18 cellular contexts compared by ENCODE assay signal in the genomic region with DNA sequence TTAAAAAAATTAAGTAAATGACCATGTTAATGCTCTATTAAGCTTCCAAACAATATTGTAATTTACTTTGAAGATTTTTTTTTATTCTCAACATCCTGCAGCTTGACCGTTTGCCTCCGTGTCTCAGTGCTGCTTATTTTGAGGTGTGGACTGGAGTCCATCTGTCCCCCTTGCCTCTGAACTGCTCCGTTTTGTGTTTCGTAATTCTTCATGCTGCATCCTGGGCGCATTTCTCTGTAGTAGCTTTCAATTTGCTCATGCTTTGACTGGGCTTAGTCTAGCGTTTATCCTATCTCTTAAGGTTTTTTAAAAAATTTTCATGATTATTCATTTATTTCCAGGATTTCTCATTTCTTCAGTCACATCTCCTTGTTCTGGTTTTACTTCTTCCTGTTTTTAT. TPM values are rescaled to one million over a fixed set of nuclear protein-coding genes. Genes with fewer than 3 reads are reported as not detected.
DNase-seq lines count a peak whose midpoint lies in the region; ATAC-seq and TF ChIP-seq lines count a peak whose summit lies in the region.
"Had no signal": no experiment of that assay in that cellular context is flagged by ENCODE, and none has a peak within 500 bp of the region (broad histone marks: within the 10 kb centered on the region; RNA-seq: fewer than 3 reads in every experiment).

No MANE protein-coding gene starts in this region.

- peaks cover 2% of the 10 kb centered on the region for H3K79me1 ChIP-seq in mesenchymal stem cell (replicated peaks; ENCODE audit: low read length, poor library complexity, severe bottlenecking)

- no peak for ATAC-seq in stimulated activated naive CD8-positive, alpha-beta T cell treated with anti-CD3 and anti-CD28 coated beads, Interleukin-15, amount 100 ng/mL, for 72 hours
- no peak for ATAC-seq in lower lobe of right lung
- no peak for ATAC-seq in GM19455 (IDR thresholded peaks at IDR 0.05; ENCODE audit: unreplicated experiment)
- ATAC-seq: activated CD4-positive, CD25-positive, alpha-beta regulatory T cell treated with anti-CD3 and anti-CD28 coated beads, Interleukin-2, amount 50 U/mL, for 24 hours had no signal

- POLR2A ChIA-PET in activated CD4-positive, alpha-beta memory T cell treated with anti-CD3 and anti-CD28 coated beads, Interleukin-2, amount 10 ng/mL, durations not matched to agents 7 days and 5 days (lab: Charles Lee), result interaction anchor here (0.9 to 12.6 kb wide), 6 partner anchors 9 to 64 kb away, joined by 3 to 209 read pairs (median 6); a partner anchor contains a TSS

- H4K8ac ChIP-seq in mesenchymal stem cell (ENCODE audit: low read length), result no peak overlapping the region

- CTCF ChIA-PET in activated CD4-positive, alpha-beta memory T cell treated with anti-CD3 and anti-CD28 coated beads, Interleukin-2, amount 10 ng/mL, durations not matched to agents 7 days and 5 days (lab: Charles Lee), result interaction anchor here (0.6 to 5.2 kb wide), 6 partner anchors 10 to 58 kb away, joined by 3 to 17 read pairs (median 5); no protein-coding TSS in a partner anchor

- H3K14ac ChIP-seq in mesenchymal stem cell (ENCODE audit: low read length in 2 of 2), result no peak overlapping the region

- peak overlapping the region; percentile 86 for H3K27ac Mint-ChIP-seq in stimulated activated naive CD8-positive, alpha-beta T cell treated with anti-CD3 and anti-CD28 coated beads, Interleukin-15, Interleukin-2, amounts not matched to agents 100 ng/mL and 50 ng/mL, for 24 hours
- peak overlapping the region in 1 of 2 donors; percentile 92 for H3K27ac Mint-ChIP-seq in stimulated activated naive CD8-positive, alpha-beta T cell treated with anti-CD3 and anti-CD28 coated beads, Interleukin-15, amount 100 ng/mL, for 72 hours
- peak overlapping the region; percentile 11 for H3K27ac Mint-ChIP-seq in activated CD4-positive, alpha-beta memory T cell treated with anti-CD3 and anti-CD28 coated beads, Interleukin-2, amount 10 ng/mL, durations not matched to agents 7 days and 5 days

- H3K27ac ChIP-seq in lower lobe of right lung (peak overlapping the region; percentile 49), mesenchymal stem cell (ENCODE audit: low read length, poor library complexity, severe bottlenecking) (no peak overlapping the region)
- H3K27ac ChIP-seq: KMS-11, right atrium auricular region had no signal

- H3K27me3 ChIP-seq in lower lobe of right lung (ENCODE audit: low read depth) (no peaks in the 10 kb centered on the region), mesenchymal stem cell (ENCODE audit: control insufficient read depth in 1 of 2, insufficient read depth in 1 of 2, low read length in 2 of 2) (no peaks in the 10 kb centered on the region)
- H3K27me3 ChIP-seq: left lung, right atrium auricular region had no signal

- H3K9ac ChIP-seq in mesenchymal stem cell (ENCODE audit: low read length), result no peak overlapping the region
- H3K9ac ChIP-seq: KMS-11 had no signal

- H3K9me3 Mint-ChIP-seq in stimulated activated naive CD8-positive, alpha-beta T cell treated with anti-CD3 and anti-CD28 coated beads, Interleukin-15, Interleukin-2, amounts not matched to agents 100 ng/mL and 50 ng/mL, for 24 hours, result no peaks in the 10 kb centered on the region
- no peaks in the 10 kb centered on the region for H3K9me3 Mint-ChIP-seq in stimulated activated naive CD8-positive, alpha-beta T cell treated with anti-CD3 and anti-CD28 coated beads, Interleukin-15, amount 100 ng/mL, for 72 hours
- no peaks in the 10 kb centered on the region for H3K9me3 Mint-ChIP-seq in activated CD4-positive, alpha-beta memory T cell treated with anti-CD3 and anti-CD28 coated beads, Interleukin-2, amount 10 ng/mL, durations not matched to agents 7 days and 5 days

- H3K27me3 Mint-ChIP-seq in stimulated activated naive CD8-positive, alpha-beta T cell treated with anti-CD3 and anti-CD28 coated beads, Interleukin-15, Interleukin-2, amounts not matched to agents 100 ng/mL and 50 ng/mL, for 24 hours, result no peaks in the 10 kb centered on the region
- H3K27me3 Mint-ChIP-seq in stimulated activated naive CD8-positive, alpha-beta T cell treated with anti-CD3 and anti-CD28 coated beads, Interleukin-15, amount 100 ng/mL, for 72 hours, result no peaks in the 10 kb centered on the region
- no peaks in the 10 kb centered on the region for H3K27me3 Mint-ChIP-seq in activated CD4-positive, alpha-beta memory T cell treated with anti-CD3 and anti-CD28 coated beads, Interleukin-2, amount 10 ng/mL, durations not matched to agents 7 days and 5 days

- no peak for DNase-seq in stimulated activated naive CD8-positive, alpha-beta T cell treated with anti-CD3 and anti-CD28 coated beads, Interleukin-15, amount 100 ng/mL, for 72 hours
- no peak for DNase-seq in activated CD4-positive, alpha-beta memory T cell treated with anti-CD3 and anti-CD28 coated beads, Interleukin-2, amount 10 ng/mL, durations not matched to agents 7 days and 5 days
- DNase-seq in lower lobe of right lung, result no peak
- DNase-seq in activated CD4-positive, CD25-positive, alpha-beta regulatory T cell treated with anti-CD3 and anti-CD28 coated beads, Interleukin-2, amount 50 U/mL, for 72 hours, result no peak
- no peak for DNase-seq in mesenchymal stem cell
- DNase-seq: AML-193; aorta; cerebellar nuclear complex; effector CD8-positive, alpha-beta T cell; left lung; NCI-H2171; OCI-M1; SHP77 treated with DMSO at 0.1 percent for 48 hours had no signal

- peak overlapping the region; percentile 49 for H3K4me3 Mint-ChIP-seq in stimulated activated naive CD8-positive, alpha-beta T cell treated with anti-CD3 and anti-CD28 coated beads, Interleukin-15, Interleukin-2, amounts not matched to agents 100 ng/mL and 50 ng/mL, for 24 hours
- peak overlapping the region in 1 of 2 donors; percentile 64 for H3K4me3 Mint-ChIP-seq in stimulated activated naive CD8-positive, alpha-beta T cell treated with anti-CD3 and anti-CD28 coated beads, Interleukin-15, amount 100 ng/mL, for 72 hours
- no peak overlapping the region for H3K4me3 Mint-ChIP-seq in activated CD4-positive, alpha-beta memory T cell treated with anti-CD3 and anti-CD28 coated beads, Interleukin-2, amount 10 ng/mL, durations not matched to agents 7 days and 5 days

- H4K91ac ChIP-seq in mesenchymal stem cell (ENCODE audit: low read length), result no peak overlapping the region

- H2AK5ac ChIP-seq in mesenchymal stem cell (ENCODE audit: low read length, severe bottlenecking), result no peak overlapping the region

- peaks cover 94% of the 10 kb centered on the region for H3K4me1 ChIP-seq in lower lobe of right lung
- H3K4me1 ChIP-seq in mesenchymal stem cell (ENCODE audit: control insufficient read depth, insufficient read depth, low read depth, low read length), result peaks cover 9% of the 10 kb centered on the region

- H2BK120ac ChIP-seq in mesenchymal stem cell (ENCODE audit: low read depth, low read length), result no peak overlapping the region

- no peak overlapping the region for H3K4me2 ChIP-seq in mesenchymal stem cell (ENCODE audit: low read length, poor library complexity, severe bottlenecking)
- H3K4me2 ChIP-seq: KMS-11 had no signal

- H3K9me3 ChIP-seq in lower lobe of right lung, result no peaks in the 10 kb centered on the region
- H3K9me3 ChIP-seq in mesenchymal stem cell (ENCODE audit: control insufficient read depth, low read length), result no peaks in the 10 kb centered on the region
- H3K9me3 ChIP-seq: left lung, right atrium auricular region had no signal

- H3K4ac ChIP-seq in mesenchymal stem cell (ENCODE audit: low read depth in 1 of 2, low read length in 2 of 2), result no peak overlapping the region

- H3K36me3 ChIP-seq in lower lobe of right lung (peaks cover 9% of the 10 kb centered on the region), mesenchymal stem cell (ENCODE audit: control insufficient read depth in 1 of 2, insufficient read depth in 2 of 2, low read depth in 1 of 2, low read length in 2 of 2) (peaks cover 7 to 24% of the 10 kb centered on the region in 2 experiments)

- H3K18ac ChIP-seq in mesenchymal stem cell (ENCODE audit: low read depth in 1 of 2, low read length in 2 of 2), result no peak overlapping the region

- no peak for TF ChIP-seq CTCF in lower lobe of right lung (IDR thresholded peaks at IDR 0.05)

- peaks cover 12% of the 10 kb centered on the region for H3K4me1 Mint-ChIP-seq in stimulated activated naive CD8-positive, alpha-beta T cell treated with anti-CD3 and anti-CD28 coated beads, Interleukin-15, Interleukin-2, amounts not matched to agents 100 ng/mL and 50 ng/mL, for 24 hours (ENCODE audit: low read depth)
- peaks cover 34% of the 10 kb centered on the region for H3K4me1 Mint-ChIP-seq in stimulated activated naive CD8-positive, alpha-beta T cell treated with anti-CD3 and anti-CD28 coated beads, Interleukin-15, amount 100 ng/mL, for 72 hours
- H3K4me1 Mint-ChIP-seq in activated CD4-positive, alpha-beta memory T cell treated with anti-CD3 and anti-CD28 coated beads, Interleukin-2, amount 10 ng/mL, durations not matched to agents 7 days and 5 days, result peaks cover 55% of the 10 kb centered on the region

- intact Hi-C loops in lower lobe of right lung (cut with DNase I), result no loop called here

- H3K36me3 Mint-ChIP-seq in stimulated activated naive CD8-positive, alpha-beta T cell treated with anti-CD3 and anti-CD28 coated beads, Interleukin-15, Interleukin-2, amounts not matched to agents 100 ng/mL and 50 ng/mL, for 24 hours (ENCODE audit: low read depth), result peaks cover 49% of the 10 kb centered on the region
- H3K36me3 Mint-ChIP-seq in activated CD4-positive, alpha-beta memory T cell treated with anti-CD3 and anti-CD28 coated beads, Interleukin-2, amount 10 ng/mL, durations not matched to agents 7 days and 5 days (ENCODE audit: low read depth), result peaks cover 34% of the 10 kb centered on the region

- no peak overlapping the region for H2AFZ ChIP-seq in mesenchymal stem cell (ENCODE audit: low read depth, low read length)

- no peak overlapping the region for H2BK5ac ChIP-seq in mesenchymal stem cell (ENCODE audit: low read depth, low read length, poor library complexity, severe bottlenecking)

- no peak overlapping the region for H3K4me3 ChIP-seq in lower lobe of right lung
- H3K4me3 ChIP-seq in mesenchymal stem cell (ENCODE audit: insufficient read depth in 1 of 2, low read depth in 1 of 2, low read length in 2 of 2), result no peak overlapping the region
- H3K4me3 ChIP-seq: left lung, right atrium auricular region had no signal

- H2BK15ac ChIP-seq in mesenchymal stem cell (ENCODE audit: low read depth, poor library complexity, severe bottlenecking), result no peak overlapping the region

- H3K23ac ChIP-seq in mesenchymal stem cell (ENCODE audit: low read length in 2 of 2), result no peak overlapping the region

- WGBS in mesenchymal stem cell, result 88% methylated on average over 6 of the region's 6 CpGs

- no peak overlapping the region for H2BK12ac ChIP-seq in mesenchymal stem cell (ENCODE audit: low read length in 2 of 2)

RNA-seq across cellular contexts. Expression of a gene that starts 37.8 kb away (rescaled TPM):
- total RNA-seq in activated CD4-positive, alpha-beta memory T cell treated with anti-CD3 and anti-CD28 coated beads, Interleukin-2, amount 10 ng/mL, durations not matched to agents 7 days and 5 days, result 10 to 100 TPM; 79.6 to 80.5 TPM
- 78.2 TPM for total RNA-seq in lower lobe of right lung
- polyA plus RNA-seq in mesenchymal stem cell (2013, experiment 1 of 2), result 66.8 TPM
- polyA plus RNA-seq in mesenchymal stem cell (2013, experiment 2 of 2), result 65.2 TPM
